In genomic region chr2:237623428-237624403, GRCh38 we compare ENCODE assay signal across 21 cellular contexts. TPM values are rescaled to one million over a fixed set of nuclear protein-coding genes. Genes with fewer than 3 reads are reported as not detected.
"Had no signal": no experiment of that assay in that cellular context is flagged by ENCODE, and none has a peak within 500 bp of the region (broad histone marks: within the 10 kb centered on the region; RNA-seq: fewer than 3 reads in every experiment).

No MANE protein-coding gene starts in this region.

- H3K4me3 ChIP-seq: gastrocnemius medialis, heart left ventricle, lung, psoas muscle, transverse colon had no signal

- H3K36me3 ChIP-seq: brain microvascular endothelial cell, gastrocnemius medialis, heart left ventricle, transverse colon had no signal

- H3K27me3 ChIP-seq: brain microvascular endothelial cell, gastrocnemius medialis had no signal

- H3K9me3 ChIP-seq: gastrocnemius medialis, heart left ventricle, psoas muscle, transverse colon had no signal

- H3K27ac ChIP-seq: brain microvascular endothelial cell, psoas muscle, transverse colon had no signal

- DNase-seq: activated CD4-positive, CD25-positive, alpha-beta regulatory T cell treated with anti-CD3 and anti-CD28 coated beads, Interleukin-2, amount 50 U/mL, for 72 hours; activated naive CD8-positive, alpha-beta T cell treated with anti-CD3 and anti-CD28 coated beads for 36 hours; amygdala; brain microvascular endothelial cell; cortex of kidney; effector CD4-positive, alpha-beta T cell; gastrocnemius medialis; heart left ventricle; left cardiac atrium; naive thymus-derived CD8-positive, alpha-beta T cell; psoas muscle; stimulated activated CD4-positive, alpha-beta T cell treated with anti-CD3 and anti-CD28 coated beads, Interleukin-2, amount 100 ng/mL, for 48 hours; stimulated activated naive CD4-positive, alpha-beta T cell; T-cell; T-helper 9 cell; transverse colon had no signal

- ATAC-seq: gastrocnemius medialis; heart left ventricle; naive thymus-derived CD8-positive, alpha-beta T cell; psoas muscle; T-cell had no signal

RNA-seq across cellular contexts. Expression of gene RAB17, which starts 33.2 kb away (rescaled TPM):
- total RNA-seq: activated CD8-positive, alpha-beta memory T cell treated with anti-CD3 and anti-CD28 coated beads for 36 hours; activated T-helper 1 cell treated with anti-CD3 and anti-CD28 coated beads, Interleukin-12 subunit alpha, Interleukin-12 subunit beta, Interleukin-2, Interleukin-4 antibody, amounts not matched to agents 30 ng/mL and 10 ng/mL and 1 ng/mL, durations not matched to agents 14 hours and 24 hours and 36 hours; naive thymus-derived CD8-positive, alpha-beta T cell had no signal
- polyA plus RNA-seq: naive thymus-derived CD8-positive, alpha-beta T cell had no signal

RNA-seq across cellular contexts. Expression of gene PRLH, which starts 57.3 kb away (rescaled TPM):
- total RNA-seq: activated CD8-positive, alpha-beta memory T cell treated with anti-CD3 and anti-CD28 coated beads for 36 hours; activated naive CD8-positive, alpha-beta T cell treated with anti-CD3 and anti-CD28 coated beads for 36 hours; activated T-helper 1 cell treated with anti-CD3 and anti-CD28 coated beads, Interleukin-12 subunit alpha, Interleukin-12 subunit beta, Interleukin-2, Interleukin-4 antibody, amounts not matched to agents 30 ng/mL and 10 ng/mL and 1 ng/mL, durations not matched to agents 14 hours and 24 hours and 36 hours; fibroblast of lung; gastrocnemius medialis; heart left ventricle; left cardiac atrium; lung; naive thymus-derived CD8-positive, alpha-beta T cell; osteocyte; psoas muscle; T-cell; transverse colon had no signal
- polyA plus RNA-seq: fibroblast of lung; heart left ventricle; lung; naive thymus-derived CD8-positive, alpha-beta T cell; psoas muscle had no signal
